In genomic region chr2:130836501-130837174, GRCh38 we compare ENCODE assay signal across 8 cellular contexts. TPM values are rescaled to one million over a fixed set of nuclear protein-coding genes. Genes with fewer than 3 reads are reported as not detected.
A peak's percentile ranks its signal among the peaks of the same experiment; 100 is the strongest.
DNase-seq lines count a peak whose midpoint lies in the region; ATAC-seq, FAIRE-seq and TF ChIP-seq lines count a peak whose summit lies in the region.

Gene ARHGEF4 (plus strand): TSS chr2:130836914. CDS start chr2:130836954, 40 bp downstream.

- H3K4me1 ChIP-seq in CD4-positive, alpha-beta memory T cell (ENCODE audit: insufficient read depth, low read length), result no peaks in the 10 kb centered on the region
- peaks cover 3% of the 10 kb centered on the region for H3K4me1 ChIP-seq in RWPE2 (ENCODE audit: insufficient read depth, poor library complexity, severe bottlenecking)
- H3K4me1 ChIP-seq in endothelial cell of umbilical vein (ENCODE audit: control insufficient read depth, extremely low read depth, insufficient read depth, low read length), result no peaks in the 10 kb centered on the region

- ATAC-seq in GM21360 (IDR thresholded peaks at IDR 0.05; ENCODE audit: unreplicated experiment) (peak; percentile 56), RWPE2 (ENCODE audit: low read depth) (peak; percentile 78), GM18861 (IDR thresholded peaks at IDR 0.05; ENCODE audit: unreplicated experiment) (no peak), HG02938 (IDR thresholded peaks at IDR 0.05; ENCODE audit: unreplicated experiment) (no peak)

- TF ChIP-seq CTCF in RWPE2 (IDR thresholded peaks at IDR 0.05; ENCODE audit: poor library complexity, severe bottlenecking) (no peak), endothelial cell of umbilical vein (IDR thresholded peaks at IDR 0.05; ENCODE audit: extremely low read depth in 1 of 2, insufficient read depth in 1 of 2, low read depth in 1 of 2, low read length in 2 of 2) (no peak), nephron (IDR thresholded peaks at IDR 0.05; ENCODE audit: unreplicated experiment in 3 of 3) (no peak)

- no peak within 1 kb of the TSS for H3K4me3 ChIP-seq in CD4-positive, alpha-beta memory T cell (ENCODE audit: low read length in 2 of 2)
- H3K4me3 ChIP-seq in RWPE2 (ENCODE audit: severe bottlenecking) (peak within 1 kb of the TSS; percentile 77), endothelial cell of umbilical vein (replicated peaks in 1 of 3; ENCODE audit: insufficient read depth in 1 of 3, low read depth in 1 of 3, low read length in 3 of 3) (no peak within 1 kb of the TSS)

- no peaks in the 10 kb centered on the region for H3K9me1 ChIP-seq in endothelial cell of umbilical vein (replicated peaks; ENCODE audit: control insufficient read depth, extremely low read depth, insufficient read depth, low read length)

- POLR2A ChIA-PET in CD4-positive, alpha-beta memory T cell (lab: Charles Lee; ENCODE audit: partially characterized antibody), result no interaction called here
- POLR2A ChIA-PET in endothelial cell of umbilical vein (lab: Charles Lee), result interaction anchor here (0.6 kb wide), 1 partner anchor 16 kb away, joined by 4 read pairs; no protein-coding TSS in a partner anchor

- no TSS peak for BruUV-seq in endothelial cell of umbilical vein (replicated peaks; lab: Mats Ljungman, UMichigan)

- intact Hi-C loops in CD4-positive, alpha-beta memory T cell (cut with micrococcal nuclease), result no loop called here
- intact Hi-C loops in endothelial cell of umbilical vein (cut with micrococcal nuclease), result loop anchor here (5.0 kb wide), 1 partner anchor 39 kb away; no protein-coding TSS in a partner anchor

- DNase-seq in CD4-positive, alpha-beta memory T cell, result peak in 1 of 5 donors; percentile 50
- no peak for DNase-seq in RWPE2 (ENCODE audit: low spot score)
- no peak for DNase-seq in endothelial cell of umbilical vein (ENCODE audit: low read depth, low spot score)
- DNase-seq in NCI-H2081 treated with DMSO at 0.1 percent for 48 hours (lab: John Stamatoyannopoulos, UW), result no peak

- no peak within 1 kb of the TSS for H3K27ac ChIP-seq in CD4-positive, alpha-beta memory T cell (ENCODE audit: low read depth, low read length)
- H3K27ac ChIP-seq in RWPE2 (ENCODE audit: poor library complexity, severe bottlenecking) (peak within 1 kb of the TSS; percentile 49), endothelial cell of umbilical vein (ENCODE audit: insufficient read depth, low read depth, low read length) (no peak within 1 kb of the TSS)

- CTCF ChIA-PET in CD4-positive, alpha-beta memory T cell (lab: Charles Lee; ENCODE audit: partially characterized antibody), result no interaction called here
- CTCF ChIA-PET in endothelial cell of umbilical vein (lab: Charles Lee), result interaction anchor here (2.2 kb wide), 1 partner anchor 39 kb away, joined by 6 read pairs; no protein-coding TSS in a partner anchor

- H4K20me1 ChIP-seq in endothelial cell of umbilical vein (replicated peaks; ENCODE audit: control insufficient read depth, extremely low read depth, insufficient read depth, low read length), result no peaks in the 10 kb centered on the region

- FAIRE-seq in endothelial cell of umbilical vein (lab: Jason Lieb, UNC), result no peak

- no peaks in the 10 kb centered on the region for H3K9me3 Mint-ChIP-seq in CD4-positive, alpha-beta memory T cell
- H3K9me3 Mint-ChIP-seq in nephron, result no peaks in the 10 kb centered on the region

- dilution Hi-C loops in endothelial cell of umbilical vein (cut with MboI; ENCODE audit: extremely low pct_ligation_motif_present, low sequenced_read_pairs), result no loop called here

- no peaks in the 10 kb centered on the region for H3K9me3 ChIP-seq in CD4-positive, alpha-beta memory T cell (ENCODE audit: control insufficient read depth in 1 of 2, low read length in 2 of 2)
- H3K9me3 ChIP-seq in RWPE2 (ENCODE audit: severe bottlenecking), result no peaks in the 10 kb centered on the region
- no peaks in the 10 kb centered on the region for H3K9me3 ChIP-seq in endothelial cell of umbilical vein (replicated peaks; ENCODE audit: control insufficient read depth, insufficient read depth, low read length)

- H3K4me3 Mint-ChIP-seq in CD4-positive, alpha-beta memory T cell, result peak within 1 kb of the TSS in 6 of 8 donors; percentile 20 to 70 (median 37)
- H3K4me3 Mint-ChIP-seq in nephron, result peak within 1 kb of the TSS; percentile 27 to 72 (median 46)

- peak within 1 kb of the TSS; percentile 30 for H2AFZ ChIP-seq in endothelial cell of umbilical vein (ENCODE audit: low read depth, low read length)

- H3K27ac Mint-ChIP-seq in CD4-positive, alpha-beta memory T cell, result no peak within 1 kb of the TSS
- no peak within 1 kb of the TSS for H3K27ac Mint-ChIP-seq in nephron

- H3K4me2 ChIP-seq in endothelial cell of umbilical vein (ENCODE audit: insufficient read depth, low read length), result no peak within 1 kb of the TSS

- H3K79me2 ChIP-seq in endothelial cell of umbilical vein (ENCODE audit: control insufficient read depth, insufficient read depth, low read length), result no peaks in the 10 kb centered on the region

- H3K36me3 ChIP-seq in CD4-positive, alpha-beta memory T cell (ENCODE audit: insufficient read depth, low read length), result no peaks in the 10 kb centered on the region
- H3K36me3 ChIP-seq in RWPE2 (ENCODE audit: low read depth) (no peaks in the 10 kb centered on the region; the same call in 1 of the 2 replicates), endothelial cell of umbilical vein (ENCODE audit: control insufficient read depth in 2 of 2, extremely low read depth in 1 of 2, insufficient read depth in 2 of 2, low read length in 2 of 2) (no peaks in the 10 kb centered on the region)

- peaks cover 13 to 21% of the 10 kb centered on the region in 2 donors for H3K27me3 Mint-ChIP-seq in CD4-positive, alpha-beta memory T cell
- peaks cover 80% of the 10 kb centered on the region for H3K27me3 Mint-ChIP-seq in nephron (ENCODE audit: low read depth)

- no peaks in the 10 kb centered on the region for H3K27me3 ChIP-seq in CD4-positive, alpha-beta memory T cell (ENCODE audit: insufficient read depth, low read length)
- H3K27me3 ChIP-seq in RWPE2 (ENCODE audit: insufficient read depth, poor library complexity, severe bottlenecking) (no peaks in the 10 kb centered on the region), endothelial cell of umbilical vein (ENCODE audit: control insufficient read depth in 2 of 2, insufficient read depth in 2 of 2, low read length in 2 of 2) (peaks cover 12 to 23% of the 10 kb centered on the region in 2 experiments)

- no peak for TF ChIP-seq POLR2A in endothelial cell of umbilical vein (IDR thresholded peaks at IDR 0.05; ENCODE audit: low read depth, low read length)

- no peaks in the 10 kb centered on the region for H3K4me1 Mint-ChIP-seq in CD4-positive, alpha-beta memory T cell
- H3K4me1 Mint-ChIP-seq in nephron, result no peaks in the 10 kb centered on the region

- H3K36me3 Mint-ChIP-seq in CD4-positive, alpha-beta memory T cell, result no peaks in the 10 kb centered on the region
- H3K36me3 Mint-ChIP-seq in nephron (ENCODE audit: low read depth), result no peaks in the 10 kb centered on the region

- H3K9ac ChIP-seq in endothelial cell of umbilical vein (replicated peaks; ENCODE audit: extremely low read depth, insufficient read depth, low read length), result no peak within 1 kb of the TSS

TF ChIP-seq in endothelial cell of umbilical vein, 7 proteins besides CTCF, POLR2A, EP300 and RAD21:
- TF ChIP-seq FOS (IDR thresholded peaks at IDR 0.05; ENCODE audit: borderline replicate concordance, insufficient read depth, low read length), result no peak
- TF ChIP-seq MAX (IDR thresholded peaks at IDR 0.05; ENCODE audit: insufficient read depth, insufficient read length), result no peak
- TF ChIP-seq EZH2 (IDR thresholded peaks at IDR 0.05; ENCODE audit: borderline replicate concordance, low read depth, low read length, severe bottlenecking), result no peak
- TF ChIP-seq JUN (IDR thresholded peaks at IDR 0.05; ENCODE audit: borderline replicate concordance, insufficient read depth, insufficient read length, low read depth), result no peak
- no peak for TF ChIP-seq GATA2 (IDR thresholded peaks at IDR 0.05; ENCODE audit: insufficient read depth, insufficient read length, low read depth, low read length)
- TF ChIP-seq POLR2AphosphoS5 (IDR thresholded peaks at IDR 0.05; ENCODE audit: insufficient read depth, low read depth, low read length), result no peak
- TF ChIP-seq MYC (IDR thresholded peaks at IDR 0.05; ENCODE audit: low read depth, low read length), result no peak

RNA-seq across cellular contexts. Expression of gene ARHGEF4, which starts in this region (rescaled TPM):
- 1 to 10 TPM; 2.5 to 2.6 TPM for total RNA-seq in CD4-positive, alpha-beta memory T cell
- polyA plus RNA-seq in CD4-positive, alpha-beta memory T cell, result 1 to 10 TPM; 1.4 to 1.7 TPM
- not detected in 2 replicates for total RNA-seq in endothelial cell of umbilical vein
- polyA plus RNA-seq in endothelial cell of umbilical vein, result 0.03 TPM in 1 of 2 replicates, not detected in the other
- 0.03 and 0.13 TPM in 2 replicates for polyA plus RNA-seq in endothelial cell of umbilical vein (2011; cell fraction: cytosol; rRNA removed)
- 0.43 and 0.45 TPM in 2 replicates for polyA plus RNA-seq in endothelial cell of umbilical vein (2011; cell fraction: nucleus; rRNA removed)
- 0.29 TPM in 1 of 2 replicates, not detected in the other for polyA plus RNA-seq in endothelial cell of umbilical vein (2012)
- not detected in 2 replicates for polyA minus RNA-seq in endothelial cell of umbilical vein
- 13.7 TPM for polyA minus RNA-seq in endothelial cell of umbilical vein (2011; cell fraction: cytosol; rRNA and poly(A)+ RNA removed)
- polyA minus RNA-seq in endothelial cell of umbilical vein (2011; cell fraction: nucleus; rRNA and poly(A)+ RNA removed), result not detected in 2 replicates

Comparison
In these comparisons a context has a peak if more than half of its experiments do, and no peak if none do; other contexts are left out.
1. ATAC-seq: peak in GM21360 (single experiment) and RWPE2 (single experiment); none in GM18861 (single experiment) and HG02938 (single experiment).